15 cellular contexts compared by ENCODE assay signal in the genomic region with DNA sequence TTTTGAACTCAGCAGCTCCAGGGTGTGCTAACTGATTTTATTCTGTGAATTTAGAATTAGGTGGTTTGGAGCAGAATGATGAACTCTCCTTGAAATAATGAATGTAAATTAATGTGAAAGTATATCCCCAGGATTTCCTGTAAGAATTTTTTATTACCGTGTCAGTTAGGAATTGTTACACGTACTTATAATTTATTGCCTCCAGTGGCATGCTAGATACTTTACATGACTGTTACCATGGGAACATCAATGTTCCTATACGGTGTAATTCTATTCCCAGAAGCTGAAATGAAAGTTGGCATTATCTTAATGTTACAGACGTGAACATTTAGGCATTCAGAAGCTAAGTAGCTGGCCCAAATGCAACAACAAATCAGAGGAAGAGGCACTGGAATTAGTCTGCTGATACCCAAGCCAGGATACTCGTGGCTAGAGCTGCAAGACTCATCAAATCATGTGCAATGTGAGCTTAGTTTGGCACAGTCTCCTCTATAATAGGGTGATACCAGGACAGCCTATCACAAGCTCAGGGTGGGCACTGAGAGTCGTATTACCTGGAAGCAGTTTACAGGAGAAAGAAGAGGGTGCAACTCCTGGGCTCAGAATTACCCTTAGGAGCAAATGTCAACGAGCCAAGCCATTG. TPM values are rescaled to one million over a fixed set of nuclear protein-coding genes. Genes with fewer than 3 reads are reported as not detected.
A peak's percentile ranks its signal among the peaks of the same experiment; 100 is the strongest.
DNase-seq lines count a peak whose midpoint lies in the region; ATAC-seq and TF ChIP-seq lines count a peak whose summit lies in the region.
"Had no signal": no experiment of that assay in that cellular context is flagged by ENCODE, and none has a peak within 500 bp of the region (broad histone marks: within the 10 kb centered on the region; RNA-seq: fewer than 3 reads in every experiment).

No MANE protein-coding gene starts in this region.

- H3K27ac ChIP-seq in fibroblast of lung (ENCODE audit: insufficient read depth, low read length) = no peak overlapping the region
- H3K27ac ChIP-seq in parathyroid adenoma = no peak overlapping the region
- H3K27ac ChIP-seq: prostate gland had no signal

- H3K4me1 ChIP-seq in fibroblast of lung (ENCODE audit: control insufficient read depth, extremely low read depth, insufficient read depth, low read length) (no peaks in the 10 kb centered on the region), parathyroid adenoma (peaks cover 16% of the 10 kb centered on the region)
- H3K4me1 ChIP-seq: prostate gland had no signal

- H3K9ac ChIP-seq in fibroblast of lung (ENCODE audit: insufficient read depth, low read length) (no peak overlapping the region), parathyroid adenoma (no peak overlapping the region)

- no peaks in the 10 kb centered on the region for H3K36me3 ChIP-seq in fibroblast of lung (ENCODE audit: control insufficient read depth, insufficient read depth, low read length)
- no peaks in the 10 kb centered on the region for H3K36me3 ChIP-seq in parathyroid adenoma (ENCODE audit: control insufficient read depth, insufficient read depth, low read length)
- H3K36me3 ChIP-seq: prostate gland had no signal

- DNase-seq in NCI-H526 (lab: John Stamatoyannopoulos, UW) = peak; percentile 14 to 18
- DNase-seq in NCI-H526 treated with DMSO at 0.1 percent for 48 hours (lab: John Stamatoyannopoulos, UW) = no peak
- peak; percentile 27 for DNase-seq in NCI-H446 treated with DMSO at 0.1 percent for 48 hours (lab: John Stamatoyannopoulos, UW)
- DNase-seq in fibroblast of lung (ENCODE audit: low read depth in 2 of 2) = peak; percentile 47 to 49
- DNase-seq in GM19240 (ENCODE audit: insufficient read length, low spot score) = no peak
- no peak for DNase-seq in SKM-1 (lab: John Stamatoyannopoulos, UW; ENCODE audit: unreplicated experiment)
- DNase-seq: activated CD4-positive, alpha-beta T cell treated with anti-CD3 and anti-CD28 coated beads for 48 hours; aorta; effector memory CD8-positive, alpha-beta T cell; NCI-H146; stimulated activated CD4-positive, alpha-beta T cell treated with anti-CD3 and anti-CD28 coated beads, Interleukin-1b, Interleukin-23, amount 100 ng/mL, for 48 hours; T-helper 17 cell had no signal

- no peaks in the 10 kb centered on the region for H3K79me2 ChIP-seq in fibroblast of lung (ENCODE audit: control insufficient read depth, insufficient read depth, low read length)
- no peaks in the 10 kb centered on the region for H3K79me2 ChIP-seq in parathyroid adenoma

- H2AFZ ChIP-seq in fibroblast of lung (ENCODE audit: low read length) = no peak overlapping the region
- H2AFZ ChIP-seq in parathyroid adenoma = peak overlapping the region; percentile 8

- H4K20me1 ChIP-seq in fibroblast of lung (ENCODE audit: control insufficient read depth, extremely low read depth, insufficient read depth, low read length) = no peaks in the 10 kb centered on the region

- H3K4me3 ChIP-seq in fibroblast of lung (replicated peaks in 1 of 4; ENCODE audit: control extremely low read depth in 1 of 4, insufficient read depth in 1 of 4, low read depth in 3 of 4, low read length in 4 of 4) (no peak overlapping the region), parathyroid adenoma (ENCODE audit: low read depth, low read length) (no peak overlapping the region)
- H3K4me3 ChIP-seq: prostate gland had no signal

- H3K4me2 ChIP-seq in fibroblast of lung (ENCODE audit: extremely low read depth, insufficient read depth, low read length) = no peak overlapping the region
- no peak overlapping the region for H3K4me2 ChIP-seq in parathyroid adenoma (ENCODE audit: low read length)

- H3K9me3 ChIP-seq in fibroblast of lung (ENCODE audit: control insufficient read depth, insufficient read depth, low read depth, low read length) (no peaks in the 10 kb centered on the region), parathyroid adenoma (ENCODE audit: control insufficient read depth, low read length) (no peaks in the 10 kb centered on the region)
- H3K9me3 ChIP-seq: prostate gland had no signal

- TF ChIP-seq CTCF in fibroblast of lung (conservative IDR thresholded peaks at IDR 0.05 in 1 of 2, IDR thresholded peaks at IDR 0.05 in 1 of 2; ENCODE audit: low read depth in 1 of 2, low read length in 2 of 2) = no peak
- TF ChIP-seq CTCF in parathyroid adenoma (IDR thresholded peaks at IDR 0.05) = no peak

- ATAC-seq in GM19324 (IDR thresholded peaks at IDR 0.05; ENCODE audit: low FRiP score, unreplicated experiment) = no peak
- ATAC-seq: effector memory CD8-positive, alpha-beta T cell; T-helper 17 cell had no signal

- H3K27me3 ChIP-seq in fibroblast of lung (ENCODE audit: control insufficient read depth, insufficient read depth, low read length) (no peaks in the 10 kb centered on the region), parathyroid adenoma (ENCODE audit: control insufficient read depth, insufficient read depth, low read length) (no peaks in the 10 kb centered on the region)

RNA-seq across cellular contexts. Expression of a gene that starts 30.0 kb away (rescaled TPM):
- total RNA-seq in fibroblast of lung = 12.6 and 14.7 TPM in 2 replicates
- 6.5 and 9.5 TPM in 2 replicates for polyA plus RNA-seq in fibroblast of lung
- 4.6 and 6.4 TPM in 2 replicates for polyA plus RNA-seq in fibroblast of lung (2012)
- 0.33 and 0.35 TPM in 2 replicates for polyA minus RNA-seq in fibroblast of lung (ENCODE audit: low replicate concordance)

Comparison
In these comparisons a context has a peak if more than half of its experiments do, and no peak if none do; other contexts are left out.
1. DNase-seq: peak in NCI-H526 (2 of 2), NCI-H446 treated with DMSO at 0.1 percent for 48 hours (single experiment) and fibroblast of lung (2 of 2); none in NCI-H526 treated with DMSO at 0.1 percent for 48 hours (single experiment), GM19240 (single experiment) and SKM-1 (single experiment).